Comparison of ENCODE assay signal across 16 cellular contexts in genomic region chr2:133948610-133949290, GRCh38.
DNase-seq lines count a peak whose midpoint lies in the region; ATAC-seq and TF ChIP-seq lines count a peak whose summit lies in the region.
"Had no signal": no experiment of that assay in that cellular context is flagged by ENCODE, and none has a peak within 500 bp of the region (broad histone marks: within the 10 kb centered on the region; RNA-seq: fewer than 3 reads in every experiment).

No MANE protein-coding gene starts in this region.

- ATAC-seq in Right ventricle myocardium inferior (peak; percentile 95), left ventricle myocardium superior (peak; percentile 97)
- ATAC-seq in activated CD4-positive, CD25-positive, alpha-beta regulatory T cell treated with anti-CD3 and anti-CD28 coated beads, Interleukin-2, amount 50 U/mL, for 24 hours: no peak
- ATAC-seq: HepG2 had no signal

- H3K4me3 ChIP-seq in cardiac muscle cell: no peak overlapping the region

- no peaks in the 10 kb centered on the region for H3K36me3 ChIP-seq in cardiac muscle cell

- H3K9me3 ChIP-seq in cardiac muscle cell (ENCODE audit: low read depth): no peaks in the 10 kb centered on the region

- no peak for TF ChIP-seq CTCF in cardiac muscle cell (IDR thresholded peaks at IDR 0.05; ENCODE audit: low read depth, low read length)

- H3K27ac ChIP-seq in cardiac muscle cell: peak overlapping the region; percentile 83

- intact Hi-C loops in Right ventricle myocardium inferior (cut with DNase I) (loop anchor here (2.0 kb wide), 1 partner anchor 42 kb away; no protein-coding TSS in a partner anchor), cardiac septum (cut with DNase I) (loop anchor here (5.0 kb wide), 1 partner anchor 44 kb away; no protein-coding TSS in a partner anchor), left ventricle myocardium superior (cut with micrococcal nuclease) (no loop called here)

- H3K4me1 ChIP-seq in cardiac muscle cell (ENCODE audit: low read depth): peaks cover 21% of the 10 kb centered on the region

- no peak for DNase-seq in Right ventricle myocardium inferior (ENCODE audit: missing footprints)
- no peak for DNase-seq in cardiac septum (ENCODE audit: low spot score)
- peak in 1 of 2 donors; percentile 86 for DNase-seq in cardiac muscle cell (ENCODE audit: low read depth in 1 of 2, low spot score in 1 of 2)
- peak; percentile 36 for DNase-seq in left ventricle myocardium superior
- DNase-seq in ecto neural progenitor cell (ENCODE audit: low spot score): no peak
- DNase-seq in NCI-H2227 (lab: John Stamatoyannopoulos, UW; ENCODE audit: unreplicated experiment): no peak
- DNase-seq: 8988T; C1 segment of cervical spinal cord; CD4-positive, alpha-beta T cell; DMS153; DMS79 treated with DMSO at 0.1 percent for 48 hours; EL; HCEC 1CT; HFFc6 had no signal

- H3K27me3 ChIP-seq in cardiac muscle cell: no peaks in the 10 kb centered on the region

Comparison
In these comparisons a context has a peak if more than half of its experiments do, and no peak if none do; other contexts are left out.
1. ATAC-seq: peak in Right ventricle myocardium inferior (single experiment) and left ventricle myocardium superior (single experiment); none in activated CD4-positive, CD25-positive, alpha-beta regulatory T cell treated with anti-CD3 and anti-CD28 coated beads, Interleukin-2, amount 50 U/mL, for 24 hours (0 of 2).